8 cellular contexts compared by ENCODE assay signal in genomic region chr9:13033959-13034695, GRCh38.
DNase-seq lines count a peak whose midpoint lies in the region; ATAC-seq lines count a peak whose summit lies in the region.

No MANE protein-coding gene starts in this region.

- H3K4me1 ChIP-seq in subcutaneous abdominal adipose tissue (ENCODE audit: control insufficient read depth in 5 of 5, insufficient read depth in 5 of 5, low read length in 5 of 5): peaks cover 0 to 8% (median 5%) of the 10 kb centered on the region in 5 donors

- H3K36me3 ChIP-seq in subcutaneous abdominal adipose tissue (ENCODE audit: control insufficient read depth in 5 of 5, insufficient read depth in 5 of 5, low read length in 5 of 5): no peaks in the 10 kb centered on the region

- H3K27me3 ChIP-seq in subcutaneous abdominal adipose tissue (ENCODE audit: control insufficient read depth in 5 of 5, insufficient read depth in 4 of 5, low read length in 5 of 5): no peaks in the 10 kb centered on the region

- ATAC-seq in HG03442 (IDR thresholded peaks at IDR 0.05; ENCODE audit: unreplicated experiment) (peak; percentile 57), left colon (peak; percentile 73)

- H3K4me3 ChIP-seq in subcutaneous abdominal adipose tissue (ENCODE audit: low read depth in 1 of 5, low read length in 5 of 5): peak overlapping the region in 4 of 5 donors; percentile 51 to 66 (median 60)

- DNase-seq in ELF-1 (ENCODE audit: low read depth, low spot score): peak; percentile 83
- DNase-seq in NCI-H774 (lab: John Stamatoyannopoulos, UW): peak; percentile 81
- peak; percentile 66 for DNase-seq in cerebellar cortex (ENCODE audit: low spot score)
- peak in 1 of 2 donors; percentile 54 for DNase-seq in left colon
- DNase-seq in activated gamma-delta T cell treated with Interleukin-2 at 50 U/mL for 16 hours: no peak
- DNase-seq in stimulated activated CD4-positive, alpha-beta T cell treated with anti-CD3 and anti-CD28 coated beads, Interleukin-12 subunit alpha, Interleukin-12 subunit beta, amount 100 ng/mL, for 4 hours: no peak

- no peak overlapping the region for H3K27ac ChIP-seq in subcutaneous abdominal adipose tissue (ENCODE audit: low read depth, low read length)

- H3K9me3 ChIP-seq in subcutaneous abdominal adipose tissue (ENCODE audit: control insufficient read depth in 5 of 5, low read length in 5 of 5): no peaks in the 10 kb centered on the region

- H3K9ac ChIP-seq in subcutaneous abdominal adipose tissue (ENCODE audit: low read length in 5 of 5): peak overlapping the region in 2 of 5 donors; percentile 40 to 59

- intact Hi-C loops in left colon (cut with DNase I, micrococcal nuclease): no loop called here

Comparison
In these comparisons a context has a peak if more than half of its experiments do, and no peak if none do; other contexts are left out.
1. DNase-seq: peak in ELF-1 (single experiment), NCI-H774 (single experiment) and cerebellar cortex (single experiment); none in activated gamma-delta T cell treated with Interleukin-2 at 50 U/mL for 16 hours (single experiment) and stimulated activated CD4-positive, alpha-beta T cell treated with anti-CD3 and anti-CD28 coated beads, Interleukin-12 subunit alpha, Interleukin-12 subunit beta, amount 100 ng/mL, for 4 hours (single experiment).